ENCODE assay signal across 1 cellular context in genomic region chr1:38000233-38000528, GRCh38.
A peak's percentile ranks its signal among the peaks of the same experiment; 100 is the strongest.
TF ChIP-seq lines count a peak whose summit lies in the region.

No MANE protein-coding gene starts in this region.

TF ChIP-seq in HepG2, 621 proteins besides CTCF, POLR2A, EP300 and RAD21 (continued from another document):
- no peak for TF ChIP-seq PRDM4 (CRISPR knock-in tag; IDR thresholded peaks at IDR 0.05; ENCODE audit: borderline replicate concordance)
- TF ChIP-seq ARNT2 (CRISPR knock-in tag; IDR thresholded peaks at IDR 0.05; ENCODE audit: low read depth) = 0 out of 2 replicates have a peak, but pooled peaks have one; percentile 21
- TF ChIP-seq MXD4 (CRISPR knock-in tag; IDR thresholded peaks at IDR 0.05) = no peak
- no peak for TF ChIP-seq ZMYM2 (CRISPR knock-in tag; IDR thresholded peaks at IDR 0.05)
- TF ChIP-seq NR2C2 (CRISPR knock-in tag; IDR thresholded peaks at IDR 0.05; ENCODE audit: borderline replicate concordance) = no peak
- no peak for TF ChIP-seq ZBTB14 (CRISPR knock-in tag; IDR thresholded peaks at IDR 0.05)
- TF ChIP-seq ZNF580 (CRISPR knock-in tag; IDR thresholded peaks at IDR 0.05; ENCODE audit: borderline replicate concordance, low read depth) = no peak
- no peak for TF ChIP-seq SMARCC2 (IDR thresholded peaks at IDR 0.05)
- TF ChIP-seq PAXIP1 (CRISPR knock-in tag; conservative IDR thresholded peaks at IDR 0.05) = no peak
- no peak for TF ChIP-seq ZNF770 (CRISPR knock-in tag; IDR thresholded peaks at IDR 0.05)
- TF ChIP-seq CEBPB (IDR thresholded peaks at IDR 0.05; ENCODE audit: borderline replicate concordance, low read depth, low read length) = no peak
- TF ChIP-seq ZNF619 (CRISPR knock-in tag; IDR thresholded peaks at IDR 0.05) = no peak
- TF ChIP-seq MTA1 (CRISPR knock-in tag; IDR thresholded peaks at IDR 0.05; ENCODE audit: borderline replicate concordance) = 0 out of 2 replicates have a peak, but pooled peaks have one; percentile 0
- no peak for TF ChIP-seq SRSF9 (IDR thresholded peaks at IDR 0.05; ENCODE audit: borderline replicate concordance, insufficient read depth, low read depth, low read length, poor library complexity, severe bottlenecking)
- TF ChIP-seq PRDM15 (CRISPR knock-in tag; IDR thresholded peaks at IDR 0.05) = no peak
- no peak for TF ChIP-seq FOXO1 (CRISPR knock-in tag; IDR thresholded peaks at IDR 0.05)
- 0 out of 2 replicates have a peak, but pooled peaks have one; percentile 5 for TF ChIP-seq ZSCAN21 (CRISPR knock-in tag; IDR thresholded peaks at IDR 0.05; ENCODE audit: borderline replicate concordance)
- no peak for TF ChIP-seq USF2 (IDR thresholded peaks at IDR 0.05; ENCODE audit: low read depth, low read length)
- no peak for TF ChIP-seq USF2 (CRISPR knock-in tag; IDR thresholded peaks at IDR 0.05; ENCODE audit: borderline replicate concordance)
- TF ChIP-seq SNAPC2 (CRISPR knock-in tag; IDR thresholded peaks at IDR 0.05) = no peak
